ENCODE assay signal across 19 cellular contexts in the genomic region with DNA sequence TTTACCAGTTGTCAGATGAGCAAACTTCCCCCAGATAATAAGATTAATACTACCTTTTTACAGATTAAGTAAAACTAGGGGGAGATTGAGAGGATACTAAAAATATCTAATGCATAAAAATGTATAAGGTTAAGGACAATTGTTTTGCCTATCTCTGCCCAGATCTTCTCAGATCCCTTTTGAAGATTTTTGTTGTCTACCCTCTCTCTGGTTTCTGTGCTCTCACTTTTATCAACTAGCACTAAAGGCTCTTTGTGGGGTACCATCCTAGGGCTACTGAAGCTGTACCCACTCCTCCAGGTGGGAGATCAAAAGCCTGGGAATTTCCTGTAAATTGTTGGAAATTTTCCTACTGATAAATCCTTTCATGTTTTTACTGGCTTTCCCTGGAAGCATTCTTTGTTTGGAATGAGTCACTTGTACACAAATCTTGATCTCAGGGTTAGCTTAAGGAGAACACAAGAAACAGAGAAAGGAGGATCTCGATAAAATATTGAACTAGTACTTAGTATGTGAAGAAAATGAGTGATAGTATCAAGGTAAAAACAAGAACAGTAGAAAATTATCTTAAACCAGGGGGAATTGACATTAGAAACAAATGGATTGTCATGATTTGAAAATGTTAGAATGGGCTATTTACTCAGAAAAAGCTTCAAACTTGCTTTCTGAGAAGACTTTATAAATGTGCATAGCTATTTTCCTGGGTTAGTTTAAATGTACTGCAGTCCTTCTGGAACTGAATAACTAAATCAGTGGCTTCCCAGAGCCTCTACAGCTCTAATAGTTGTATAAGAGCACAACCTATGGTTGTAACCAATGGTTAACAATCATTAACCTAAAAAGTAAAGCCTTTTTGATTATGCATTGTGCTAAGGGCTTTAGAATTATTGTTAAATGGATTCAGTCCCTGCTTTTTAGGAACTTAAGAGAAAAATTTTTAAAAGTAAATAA.
DNase-seq lines count a peak whose midpoint lies in the region; ATAC-seq, FAIRE-seq and TF ChIP-seq lines count a peak whose summit lies in the region.
"Had no signal": no experiment of that assay in that cellular context is flagged by ENCODE, and none has a peak within 500 bp of the region (broad histone marks: within the 10 kb centered on the region; RNA-seq: fewer than 3 reads in every experiment).

No MANE protein-coding gene starts in this region.

- peak; percentile 58 for FAIRE-seq in colon (lab: Jason Lieb, UNC)
- FAIRE-seq: endometrium, GM12892 had no signal

- peak overlapping the region; percentile 65 for H3K27ac Mint-ChIP-seq in mesothelial cell of epicardium
- H3K27ac Mint-ChIP-seq: GM23338 had no signal

- peak; percentile 29 for ATAC-seq in GM18861 (IDR thresholded peaks at IDR 0.05; ENCODE audit: unreplicated experiment)
- no peak for ATAC-seq in HG03460 (IDR thresholded peaks at IDR 0.05; ENCODE audit: unreplicated experiment)
- no peak for ATAC-seq in GM21737 (IDR thresholded peaks at IDR 0.05; ENCODE audit: unreplicated experiment)
- ATAC-seq: gastrocnemius medialis, GM23338, left ventricle myocardium superior had no signal

- H3K36me3 ChIP-seq in MG63 = no peaks in the 10 kb centered on the region
- H3K36me3 ChIP-seq: gastrocnemius medialis, thoracic aorta had no signal

- H3K4me1 Mint-ChIP-seq in mesothelial cell of epicardium = peaks cover 6% of the 10 kb centered on the region
- H3K4me1 Mint-ChIP-seq: GM23338 had no signal

- peaks cover 9% of the 10 kb centered on the region for H3K9me3 Mint-ChIP-seq in mesothelial cell of epicardium
- H3K9me3 Mint-ChIP-seq: GM23338 had no signal

- no peaks in the 10 kb centered on the region for H3K27me3 Mint-ChIP-seq in mesothelial cell of epicardium (ENCODE audit: low read depth)

- no peak overlapping the region for H3K4me3 Mint-ChIP-seq in mesothelial cell of epicardium
- H3K4me3 Mint-ChIP-seq: GM23338 had no signal

- no peaks in the 10 kb centered on the region for H3K27me3 ChIP-seq in MG63
- H3K27me3 ChIP-seq: gastrocnemius medialis had no signal

- TF ChIP-seq CTCF in mesothelial cell of epicardium (IDR thresholded peaks at IDR 0.05; ENCODE audit: unreplicated experiment) = no peak

- peak; percentile 29 for DNase-seq in RPMI7951 (ENCODE audit: low read depth)
- no peak for DNase-seq in mesothelial cell of epicardium (ENCODE audit: low spot score in 2 of 2, unreplicated experiment in 2 of 2)
- no peak for DNase-seq in MG63
- no peak for DNase-seq in stimulated activated naive CD4-positive, alpha-beta T cell treated with Interleukin-2 at 50 U/mL for 16 hours (lab: John Stamatoyannopoulos, UW)
- DNase-seq: DMS 273 treated with DMSO at 0.1 percent for 48 hours; gastrocnemius medialis; left ventricle myocardium superior; NCI-H345; NK-92 treated with Interleukin-12 subunit alpha and Interleukin-12 subunit beta, amount 100 ng/mL, for 24 hours; Right ventricle myocardium superior; stimulated activated CD4-positive, alpha-beta T cell treated with anti-CD3 and anti-CD28 coated beads, Interleukin-4, amount 100 ng/mL, for 24 hours had no signal

- no peak overlapping the region for H3K4me3 ChIP-seq in MG63
- H3K4me3 ChIP-seq: gastrocnemius medialis, GM23338, thoracic aorta had no signal

- H3K9me3 ChIP-seq in MG63 = no peaks in the 10 kb centered on the region
- H3K9me3 ChIP-seq: gastrocnemius medialis, thoracic aorta had no signal

- H3K36me3 Mint-ChIP-seq in mesothelial cell of epicardium = no peaks in the 10 kb centered on the region
